In genomic region chr7:27650283-27650682, GRCh38 we compare ENCODE assay signal across 28 cellular contexts.
"Had no signal": no experiment of that assay in that cellular context is flagged by ENCODE, and none has a peak within 500 bp of the region (broad histone marks: within the 10 kb centered on the region; RNA-seq: fewer than 3 reads in every experiment).

No MANE protein-coding gene starts in this region.

- H3K27ac ChIP-seq: colonic mucosa, coronary artery, dorsolateral prefrontal cortex, epithelial cell of prostate, esophagus muscularis mucosa, esophagus squamous epithelium, foreskin keratinocyte, gastrocnemius medialis, gastroesophageal sphincter, heart left ventricle, heart right ventricle had no signal

- H3K36me3 ChIP-seq: colonic mucosa, gastrocnemius medialis had no signal

- ATAC-seq: effector memory CD8-positive, alpha-beta T cell; esophagus mucosa; foreskin keratinocyte; gastrocnemius medialis; gastroesophageal sphincter; heart left ventricle; heart right ventricle had no signal

- H3K4me3 ChIP-seq: colonic mucosa, coronary artery, dorsolateral prefrontal cortex, esophagus muscularis mucosa, esophagus squamous epithelium, gastrocnemius medialis, gastroesophageal sphincter, heart left ventricle, heart right ventricle had no signal

- H3K4me1 ChIP-seq: colonic mucosa, esophagus muscularis mucosa, esophagus squamous epithelium, foreskin keratinocyte, gastroesophageal sphincter, heart left ventricle, heart right ventricle had no signal

- DNase-seq: colonic mucosa; cortex of kidney; dermis blood vessel endothelial cell; dorsolateral prefrontal cortex; effector CD4-positive, alpha-beta T cell; effector CD8-positive, alpha-beta T cell; effector memory CD4-positive, alpha-beta T cell; effector memory CD8-positive, alpha-beta T cell; endodermal cell; erythroblast; esophagus squamous epithelium; foreskin fibroblast; foreskin keratinocyte; foreskin melanocyte; gastrocnemius medialis; glutamatergic neuron; head of caudate nucleus; heart left ventricle; heart right ventricle had no signal

- H3K9me3 ChIP-seq: colonic mucosa, esophagus muscularis mucosa, esophagus squamous epithelium, gastrocnemius medialis, gastroesophageal sphincter, heart left ventricle, heart right ventricle had no signal

- FAIRE-seq: colon, endometrium, endothelial cell of umbilical vein, frontal cortex had no signal
